13 cellular contexts compared by ENCODE assay signal in the genomic region with DNA sequence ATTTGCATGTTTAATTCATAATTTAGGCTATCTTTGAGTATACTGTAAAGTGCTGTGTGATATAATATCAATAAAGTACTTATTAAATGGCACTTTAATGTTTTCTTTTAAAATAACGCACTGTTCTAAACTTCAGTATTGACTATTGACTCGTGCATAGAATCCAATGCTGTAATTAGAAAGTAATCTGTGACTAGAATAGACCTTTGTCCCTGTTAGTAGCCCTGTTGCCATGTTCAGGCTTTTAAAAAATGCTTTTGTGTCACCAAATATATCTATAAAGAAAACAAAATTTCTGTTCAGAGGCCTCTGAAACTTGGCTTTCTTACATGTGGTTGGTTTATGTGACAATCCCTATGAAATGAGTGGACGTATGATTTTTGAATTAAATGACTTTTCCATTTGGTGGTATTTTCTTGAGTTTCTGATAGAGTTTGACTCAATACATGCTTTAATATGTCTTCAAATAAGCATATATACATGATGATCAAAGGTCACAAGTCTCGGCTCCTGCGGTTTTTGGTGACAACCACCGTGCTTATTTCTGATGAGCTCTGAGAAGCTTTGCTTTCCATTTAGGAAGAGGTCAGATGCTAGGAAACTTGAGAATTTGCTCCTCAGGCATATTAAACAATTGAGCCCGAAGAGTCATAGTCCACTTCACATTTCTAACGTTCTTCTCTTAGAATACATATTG.
DNase-seq lines count a peak whose midpoint lies in the region; ATAC-seq, FAIRE-seq and TF ChIP-seq lines count a peak whose summit lies in the region.
"Had no signal": no experiment of that assay in that cellular context is flagged by ENCODE, and none has a peak within 500 bp of the region (broad histone marks: within the 10 kb centered on the region; RNA-seq: fewer than 3 reads in every experiment).

No MANE protein-coding gene starts in this region.

- POLR2A ChIA-PET in HepG2 (lab: Yijun Ruan, JAX) (no interaction called here), Panc1 (lab: Charles Lee) (no interaction called here)

- no peak for TF ChIP-seq POLR2A in HepG2 (IDR thresholded peaks at IDR 0.05; ENCODE audit: insufficient read depth in 1 of 2, low read depth in 2 of 2, low read length in 2 of 2)
- no peak for TF ChIP-seq POLR2A in erythroblast (IDR thresholded peaks at IDR 0.05; ENCODE audit: low read length)

- H3K4me1 Mint-ChIP-seq in astrocyte (ENCODE audit: low read depth, unreplicated experiment) = peaks cover 25% of the 10 kb centered on the region
- H3K4me1 Mint-ChIP-seq in stimulated activated naive CD8-positive, alpha-beta T cell treated with anti-CD3 and anti-CD28 coated beads, Interleukin-15, Interleukin-2, amounts not matched to agents 100 ng/mL and 50 ng/mL, for 24 hours (ENCODE audit: low read depth) = peaks cover 47% of the 10 kb centered on the region

- H3K36me3 Mint-ChIP-seq in astrocyte (ENCODE audit: low read depth, unreplicated experiment) = no peaks in the 10 kb centered on the region
- peaks cover 6% of the 10 kb centered on the region for H3K36me3 Mint-ChIP-seq in stimulated activated naive CD8-positive, alpha-beta T cell treated with anti-CD3 and anti-CD28 coated beads, Interleukin-15, Interleukin-2, amounts not matched to agents 100 ng/mL and 50 ng/mL, for 24 hours (ENCODE audit: low read depth)

- H3K9ac ChIP-seq in liver (ENCODE audit: low read depth in 1 of 2, low read length in 2 of 2) (no peak overlapping the region), HepG2 (ENCODE audit: insufficient read depth, low read depth, low read length) (no peak overlapping the region), astrocyte (ENCODE audit: low read length) (no peak overlapping the region)

- H3K27me3 Mint-ChIP-seq in astrocyte (ENCODE audit: low read depth, unreplicated experiment) = peaks cover 3% of the 10 kb centered on the region
- no peaks in the 10 kb centered on the region for H3K27me3 Mint-ChIP-seq in stimulated activated naive CD8-positive, alpha-beta T cell treated with anti-CD3 and anti-CD28 coated beads, Interleukin-15, Interleukin-2, amounts not matched to agents 100 ng/mL and 50 ng/mL, for 24 hours

- H3K27me3 ChIP-seq in liver (ENCODE audit: control insufficient read depth in 4 of 4, insufficient read depth in 4 of 4, low read length in 3 of 4) (no peaks in the 10 kb centered on the region), HepG2 (ENCODE audit: control insufficient read depth in 1 of 2, insufficient read depth in 2 of 2, low read length in 2 of 2) (no peaks in the 10 kb centered on the region), Panc1 (ENCODE audit: control insufficient read depth, insufficient read depth, low read length) (no peaks in the 10 kb centered on the region), astrocyte (ENCODE audit: insufficient read depth, low read length) (no peaks in the 10 kb centered on the region), WERI-Rb-1 (ENCODE audit: insufficient read depth, low read depth, severe bottlenecking) (no peaks in the 10 kb centered on the region)
- H3K27me3 ChIP-seq: transverse colon had no signal

- H2AFZ ChIP-seq in HepG2 (ENCODE audit: low read length) = no peak overlapping the region
- no peak overlapping the region for H2AFZ ChIP-seq in astrocyte (ENCODE audit: low read depth, low read length)

- H3K4me3 ChIP-seq in liver (ENCODE audit: low read depth in 1 of 3, low read length in 3 of 3) (no peak overlapping the region), HepG2 (replicated peaks in 1 of 3; ENCODE audit: insufficient read depth in 1 of 3, low read depth in 2 of 3, low read length in 3 of 3) (no peak overlapping the region), Panc1 (ENCODE audit: low read depth in 2 of 2, low read length in 2 of 2) (no peak overlapping the region), astrocyte (ENCODE audit: insufficient read depth, low read depth, low read length) (no peak overlapping the region), WERI-Rb-1 (ENCODE audit: low read depth, low read length) (no peak overlapping the region)
- H3K4me3 ChIP-seq: transverse colon had no signal

- no peak for ATAC-seq in HepG2
- ATAC-seq in Panc1 = no peak

- H3K36me3 ChIP-seq in liver (ENCODE audit: control insufficient read depth in 4 of 4, insufficient read depth in 3 of 4, low read depth in 1 of 4, low read length in 3 of 4) (no peaks in the 10 kb centered on the region), HepG2 (replicated peaks in 1 of 2; ENCODE audit: control insufficient read depth in 1 of 2, insufficient read depth in 2 of 2, low read length in 2 of 2) (peaks cover 0 to under 1% of the 10 kb centered on the region in 2 experiments; a peak in 1 of 5 replicates), Panc1 (ENCODE audit: control insufficient read depth, insufficient read depth, low read length) (no peaks in the 10 kb centered on the region), astrocyte (ENCODE audit: insufficient read depth, low read length) (no peaks in the 10 kb centered on the region), WERI-Rb-1 (no peaks in the 10 kb centered on the region)
- H3K36me3 ChIP-seq: transverse colon had no signal

- H3K4me3 Mint-ChIP-seq in astrocyte (ENCODE audit: unreplicated experiment) = no peak overlapping the region
- peak overlapping the region; percentile 76 for H3K4me3 Mint-ChIP-seq in stimulated activated naive CD8-positive, alpha-beta T cell treated with anti-CD3 and anti-CD28 coated beads, Interleukin-15, Interleukin-2, amounts not matched to agents 100 ng/mL and 50 ng/mL, for 24 hours
- H3K4me3 Mint-ChIP-seq: nephron had no signal

- H4K20me1 ChIP-seq in HepG2 (ENCODE audit: insufficient read depth, low read length) = no peaks in the 10 kb centered on the region
- H4K20me1 ChIP-seq in astrocyte (ENCODE audit: insufficient read depth, low read length) = no peaks in the 10 kb centered on the region

- TF ChIP-seq CTCF in liver (IDR thresholded peaks at IDR 0.05; ENCODE audit: low read depth, low read length, missing input control) = no peak
- no peak for TF ChIP-seq CTCF in HepG2 (CRISPR knock-in tag; IDR thresholded peaks at IDR 0.05)
- no peak for TF ChIP-seq CTCF in Panc1 (IDR thresholded peaks at IDR 0.05)
- no peak for TF ChIP-seq CTCF in astrocyte (IDR thresholded peaks at IDR 0.05; ENCODE audit: insufficient read depth, low read depth, low read length)
- no peak for TF ChIP-seq CTCF in WERI-Rb-1 (IDR thresholded peaks at IDR 0.05; ENCODE audit: low read depth, low read length)

- DNase-seq in HepG2 (ENCODE audit: low spot score) (no peak), Panc1 (ENCODE audit: low read depth, low spot score) (no peak), astrocyte (ENCODE audit: low read depth) (no peak), WERI-Rb-1 (no peak), caudate nucleus (lab: John Stamatoyannopoulos, UW) (no peak), erythroblast (lab: John Stamatoyannopoulos, UW) (no peak)
- DNase-seq: NCI-H2029 treated with DMSO at 0.1 percent for 48 hours, transverse colon had no signal

- TF ChIP-seq EP300 in HepG2 (IDR thresholded peaks at IDR 0.05; ENCODE audit: low read depth in 2 of 2, low read length in 2 of 2) = no peak
- TF ChIP-seq EP300 in HepG2 (CRISPR knock-in tag; IDR thresholded peaks at IDR 0.05; ENCODE audit: borderline replicate concordance) = no peak

- H3K4me2 ChIP-seq in HepG2 (ENCODE audit: low read depth, low read length) (no peak overlapping the region), astrocyte (ENCODE audit: low read length) (no peak overlapping the region)

- WGBS in liver = 65% methylated on average over 8 of the region's 8 CpGs
- WGBS in HepG2 (ENCODE audit: low lambda C conversion rate) = 82% methylated on average over 8 of the region's 8 CpGs

- H3K79me2 ChIP-seq in HepG2 (ENCODE audit: insufficient read depth, low read length) = no peaks in the 10 kb centered on the region
- H3K79me2 ChIP-seq in astrocyte (ENCODE audit: insufficient read depth, low read length) = no peaks in the 10 kb centered on the region

- BruUV-seq in HepG2 (replicated peaks; lab: Mats Ljungman, UMichigan) = no TSS peak
- no TSS peak for BruUV-seq in Panc1 (replicated peaks; lab: Mats Ljungman, UMichigan)

- H3K27ac Mint-ChIP-seq in astrocyte (ENCODE audit: unreplicated experiment) = no peak overlapping the region
- peak overlapping the region; percentile 91 for H3K27ac Mint-ChIP-seq in stimulated activated naive CD8-positive, alpha-beta T cell treated with anti-CD3 and anti-CD28 coated beads, Interleukin-15, Interleukin-2, amounts not matched to agents 100 ng/mL and 50 ng/mL, for 24 hours

- no peaks in the 10 kb centered on the region for H3K9me3 ChIP-seq in liver (ENCODE audit: control insufficient read depth in 4 of 4, low read length in 3 of 4)
- H3K9me3 ChIP-seq in HepG2 (ENCODE audit: low read length) = no peaks in the 10 kb centered on the region
- H3K9me3 ChIP-seq in Panc1 (ENCODE audit: control insufficient read depth, insufficient read depth, low read depth, low read length) = no peaks in the 10 kb centered on the region
- no peaks in the 10 kb centered on the region for H3K9me3 ChIP-seq in astrocyte (ENCODE audit: insufficient read depth, low read depth, low read length)
- no peaks in the 10 kb centered on the region for H3K9me3 ChIP-seq in WERI-Rb-1 (ENCODE audit: severe bottlenecking)
- H3K9me3 ChIP-seq: transverse colon had no signal

- peaks cover 14 to 43% (median 23%) of the 10 kb centered on the region in 4 donors for H3K4me1 ChIP-seq in liver (ENCODE audit: control insufficient read depth in 4 of 4, insufficient read depth in 4 of 4, low read length in 3 of 4)
- H3K4me1 ChIP-seq in HepG2 (ENCODE audit: insufficient read depth, low read length) = peaks cover 51% of the 10 kb centered on the region
- peaks cover 8% of the 10 kb centered on the region for H3K4me1 ChIP-seq in Panc1 (ENCODE audit: control insufficient read depth, insufficient read depth, low read length)
- H3K4me1 ChIP-seq in astrocyte (ENCODE audit: insufficient read depth, low read length) = peaks cover 7% of the 10 kb centered on the region

- H3K9me3 Mint-ChIP-seq in astrocyte (ENCODE audit: unreplicated experiment) = peaks cover 3% of the 10 kb centered on the region
- H3K9me3 Mint-ChIP-seq in stimulated activated naive CD8-positive, alpha-beta T cell treated with anti-CD3 and anti-CD28 coated beads, Interleukin-15, Interleukin-2, amounts not matched to agents 100 ng/mL and 50 ng/mL, for 24 hours = no peaks in the 10 kb centered on the region
- H3K9me3 Mint-ChIP-seq: nephron had no signal

- intact Hi-C loops in HepG2 (cut with micrococcal nuclease; ENCODE audit: unreplicated experiment) = no loop called here
- intact Hi-C loops in Panc1 (cut with micrococcal nuclease; ENCODE audit: unreplicated experiment) = no loop called here

- in situ Hi-C loops in HepG2 (cut with HindIII; ENCODE audit: extremely low pct_ligation_motif_present, low pct_unique_long_range_greater_than_20kb) = no loop called here
- in situ Hi-C loops in Panc1 (cut with HindIII; ENCODE audit: low pct_unique_long_range_greater_than_20kb, low sequenced_read_pairs) = no loop called here

- CTCF ChIA-PET in HepG2 (lab: Yijun Ruan, JAX; ENCODE audit: low intra/inter-chr PET ratio, low total read pairs) = no interaction called here
- CTCF ChIA-PET in Panc1 (lab: Charles Lee) = no interaction called here

- H3K27ac ChIP-seq in liver (ENCODE audit: low read depth in 1 of 2, low read length in 2 of 2) (peak overlapping the region; percentile 84 to 96), HepG2 (ENCODE audit: extremely low read length, insufficient read depth, low read length) (no peak overlapping the region), Panc1 (ENCODE audit: low read length) (peak overlapping the region; percentile 64), astrocyte (ENCODE audit: low read depth, low read length) (no peak overlapping the region), WERI-Rb-1 (no peak overlapping the region), caudate nucleus (ENCODE audit: low read depth, low read length) (no peak overlapping the region)
- H3K27ac ChIP-seq: RWPE1, transverse colon had no signal

- FAIRE-seq in HepG2 (lab: Jason Lieb, UNC) (no peak), astrocyte (lab: Jason Lieb, UNC) (peak; percentile 47)
- FAIRE-seq: HTR-8/SVneo had no signal

- TF ChIP-seq RAD21 in liver (IDR thresholded peaks at IDR 0.05) (peak in 1 of 2 donors; percentile 10), HepG2 (CRISPR knock-in tag; IDR thresholded peaks at IDR 0.05) (no peak)

Comparison
In these comparisons a context has a peak if more than half of its experiments do, and no peak if none do; other contexts are left out.
1. H3K27ac ChIP-seq: peak in liver (2 of 2) and Panc1 (single experiment); none in HepG2 (single experiment), astrocyte (single experiment), WERI-Rb-1 (single experiment) and caudate nucleus (single experiment).